ENCODE assay signal across 25 cellular contexts in genomic region chr7:13724631-13725566, GRCh38.
DNase-seq lines count a peak whose midpoint lies in the region; TF ChIP-seq lines count a peak whose summit lies in the region.
"Had no signal": no experiment of that assay in that cellular context is flagged by ENCODE, and none has a peak within 500 bp of the region (broad histone marks: within the 10 kb centered on the region; RNA-seq: fewer than 3 reads in every experiment).

No MANE protein-coding gene starts in this region.

- H2AFZ ChIP-seq in neural progenitor cell (replicated peaks) = no peak overlapping the region

- H3K79me2 ChIP-seq in neural progenitor cell (ENCODE audit: low read depth) = no peaks in the 10 kb centered on the region

- H3K4me1 Mint-ChIP-seq in neural progenitor cell = no peaks in the 10 kb centered on the region
- H3K4me1 Mint-ChIP-seq: central memory CD8-positive, alpha-beta T cell; immature natural killer cell had no signal

- H3K36me3 ChIP-seq in neural progenitor cell = no peaks in the 10 kb centered on the region
- H3K36me3 ChIP-seq: esophagus squamous epithelium, heart left ventricle had no signal

- H3K9ac ChIP-seq in neural progenitor cell = no peak overlapping the region

- H3K4me3 ChIP-seq in neural progenitor cell = no peak overlapping the region
- H3K4me3 ChIP-seq: esophagus squamous epithelium, heart left ventricle, lung had no signal

- DNase-seq in GM03348 (ENCODE audit: low spot score) (peak; percentile 7), NCI-H2171 (lab: John Stamatoyannopoulos, UW) (peak; percentile 7), cerebellar cortex (ENCODE audit: low spot score) (peak; percentile 66), neural progenitor cell (ENCODE audit: low spot score) (no peak), middle frontal gyrus (ENCODE audit: extremely low spot score, low spot score) (no peak), DMS79 treated with DMSO at 0.1 percent for 48 hours (lab: John Stamatoyannopoulos, UW) (no peak), NCI-H2227 treated with DMSO at 0.1 percent for 48 hours (lab: John Stamatoyannopoulos, UW) (no peak), A172 (ENCODE audit: low spot score) (no peak)
- DNase-seq: activated CD4-positive, alpha-beta T cell treated with anti-CD3 and anti-CD28 coated beads for 1 hour; activated naive CD4-positive, alpha-beta T cell treated with anti-CD3 and anti-CD28 coated beads, Interleukin-2, amount 50 U/mL, for 16 hours; activated T-cell treated with anti-CD3 and anti-CD28 coated beads, Interleukin-2, amount 50 U/mL, for 72 hours; aorta; CD8-positive, alpha-beta T cell; effector CD8-positive, alpha-beta T cell; EL; esophagus squamous epithelium; HCEC 1CT; heart left ventricle; immature natural killer cell; NCI-H2029; NCI-H774; stimulated activated naive CD8-positive, alpha-beta T cell treated with anti-CD3 and anti-CD28 coated beads, Interleukin-15, Interleukin-2, amounts not matched to agents 100 U/mL and 50 U/mL, for 24 hours; trophoblast cell had no signal

- no peak for TF ChIP-seq CTCF in neural progenitor cell (IDR thresholded peaks at IDR 0.05)

- H3K4me3 Mint-ChIP-seq in neural progenitor cell = no peak overlapping the region
- H3K4me3 Mint-ChIP-seq: activated T-cell treated with anti-CD3 and anti-CD28 coated beads, Interleukin-2, amount 50 U/mL, for 72 hours; CD8-positive, alpha-beta T cell; central memory CD8-positive, alpha-beta T cell; immature natural killer cell had no signal

- H3K4me2 ChIP-seq in neural progenitor cell = no peak overlapping the region

- peaks cover 4% of the 10 kb centered on the region for H3K9me3 Mint-ChIP-seq in neural progenitor cell

- H3K27ac ChIP-seq in neural progenitor cell = peak overlapping the region; percentile 18
- H3K27ac ChIP-seq: esophagus squamous epithelium, heart left ventricle had no signal

- no peak overlapping the region for H3K27ac Mint-ChIP-seq in neural progenitor cell
- H3K27ac Mint-ChIP-seq: activated T-cell treated with anti-CD3 and anti-CD28 coated beads, Interleukin-2, amount 50 U/mL, for 72 hours; CD8-positive, alpha-beta T cell; immature natural killer cell had no signal

- peaks cover 4% of the 10 kb centered on the region for H3F3A ChIP-seq in neural progenitor cell (ENCODE audit: low read depth)

- H3K27me3 Mint-ChIP-seq in neural progenitor cell (ENCODE audit: insufficient read depth, low read depth) = peaks cover 2% of the 10 kb centered on the region
- H3K27me3 Mint-ChIP-seq: central memory CD8-positive, alpha-beta T cell had no signal

- H3K9me3 ChIP-seq in neural progenitor cell (ENCODE audit: low read depth) = no peaks in the 10 kb centered on the region
- H3K9me3 ChIP-seq: esophagus squamous epithelium, heart left ventricle had no signal

- no peaks in the 10 kb centered on the region for H3K36me3 Mint-ChIP-seq in neural progenitor cell
- H3K36me3 Mint-ChIP-seq: CD8-positive, alpha-beta T cell; immature natural killer cell had no signal

- no peaks in the 10 kb centered on the region for H3K27me3 ChIP-seq in neural progenitor cell
- H3K27me3 ChIP-seq: esophagus squamous epithelium, heart left ventricle had no signal

- peaks cover 7% of the 10 kb centered on the region for H3K4me1 ChIP-seq in neural progenitor cell
- H3K4me1 ChIP-seq: esophagus squamous epithelium, heart left ventricle had no signal

- H4K20me1 ChIP-seq in neural progenitor cell (ENCODE audit: low read depth) = no peaks in the 10 kb centered on the region

Comparison
In these comparisons a context has a peak if more than half of its experiments do, and no peak if none do; other contexts are left out.
1. DNase-seq: peak in GM03348 (single experiment), NCI-H2171 (single experiment) and cerebellar cortex (single experiment); none in neural progenitor cell (single experiment), middle frontal gyrus (single experiment), DMS79 treated with DMSO at 0.1 percent for 48 hours (single experiment), NCI-H2227 treated with DMSO at 0.1 percent for 48 hours (single experiment) and A172 (single experiment).